Comparison of ENCODE assay signal across 8 cellular contexts in the genomic region with DNA sequence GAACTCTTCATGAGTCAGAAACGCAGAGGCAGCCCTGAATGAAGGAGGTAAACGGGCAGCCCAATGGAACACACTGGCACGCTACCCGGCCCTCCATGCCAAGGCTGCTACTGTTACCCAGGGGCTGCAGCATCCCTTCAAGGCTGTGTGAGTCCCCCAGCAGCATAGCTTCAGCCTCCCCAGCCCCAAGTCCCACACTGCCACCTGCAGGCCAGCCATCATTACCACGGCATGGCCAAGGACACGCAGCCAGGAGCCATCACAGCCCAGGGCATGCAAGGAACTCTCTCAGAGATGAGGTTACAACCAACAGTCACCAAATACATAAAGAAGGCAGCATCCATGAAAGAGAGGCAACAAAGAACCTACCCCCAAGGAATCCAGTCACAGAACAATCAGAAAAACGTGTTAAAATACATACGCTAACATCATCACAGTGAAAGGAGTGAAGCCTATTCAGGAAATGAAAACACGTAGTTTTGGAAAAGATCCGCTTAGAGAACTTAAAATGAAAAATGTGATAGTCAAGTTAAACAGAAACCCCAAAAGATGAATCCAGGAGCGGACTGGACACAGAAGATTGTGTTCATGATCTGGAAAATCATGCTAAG. TPM values are rescaled to one million over a fixed set of nuclear protein-coding genes. Genes with fewer than 3 reads are reported as not detected.
DNase-seq lines count a peak whose midpoint lies in the region; ATAC-seq and TF ChIP-seq lines count a peak whose summit lies in the region.

No MANE protein-coding gene starts in this region.

- no peaks in the 10 kb centered on the region for H3K36me3 Mint-ChIP-seq in activated naive CD4-positive, alpha-beta T cell treated with anti-CD3 and anti-CD28 coated beads for 36 hours (ENCODE audit: low read depth)

- no peak overlapping the region for H3K23ac ChIP-seq in IMR-90 (ENCODE audit: low read depth, low read length)

- intact Hi-C loops in IMR-90 (cut with micrococcal nuclease) = loop anchor here (1.0 kb wide), 1 partner anchor 68 kb away; no protein-coding TSS in a partner anchor
- intact Hi-C loops in activated naive CD4-positive, alpha-beta T cell treated with anti-CD3 and anti-CD28 coated beads for 36 hours (cut with micrococcal nuclease) = loop anchor here (1.0 to 10.0 kb wide), 4 partner anchors 49 to 251 kb away; no protein-coding TSS in a partner anchor

- no peak overlapping the region for H2AK9ac ChIP-seq in IMR-90 (replicated peaks; ENCODE audit: low read depth, low read length, poor library complexity)

- 52% methylated on average over 5 of the region's 11 CpGs; no CpG with 5 or more reads in 1 of the 2 experiments for WGBS in IMR-90 (ENCODE audit: extremely low coverage in 2 of 2, insufficient read length in 1 of 2), 2 experiments

- H3K27ac Mint-ChIP-seq in activated naive CD4-positive, alpha-beta T cell treated with anti-CD3 and anti-CD28 coated beads for 36 hours = no peak overlapping the region

- TF ChIP-seq RAD21 in IMR-90 (IDR thresholded peaks at IDR 0.05; ENCODE audit: low read length) = peak; percentile 49

- H3K9me3 ChIP-seq in IMR-90 (ENCODE audit: control insufficient read depth, insufficient read depth, low read length) = no peaks in the 10 kb centered on the region

- dilution Hi-C loops in IMR-90 (cut with HindIII; ENCODE audit: low sequenced_read_pairs, unreplicated experiment) = no loop called here

- no peak overlapping the region for H3K4me3 Mint-ChIP-seq in activated naive CD4-positive, alpha-beta T cell treated with anti-CD3 and anti-CD28 coated beads for 36 hours

- no TSS peak for BruUV-seq in IMR-90 (replicated peaks; lab: Mats Ljungman, UMichigan)

- no peak overlapping the region for H3K4ac ChIP-seq in IMR-90 (ENCODE audit: low read depth, low read length)

- H4K20me1 ChIP-seq in IMR-90 (ENCODE audit: insufficient read depth, low read length) = no peaks in the 10 kb centered on the region

- CTCF ChIA-PET in IMR-90 (lab: Yijun Ruan, JAX) = no interaction called here
- CTCF ChIA-PET in activated naive CD4-positive, alpha-beta T cell treated with anti-CD3 and anti-CD28 coated beads for 36 hours (lab: Charles Lee) = interaction anchor here (0.6 to 2.7 kb wide), 12 partner anchors 9 to 458 kb away, joined by 3 to 8 read pairs (median 3); no protein-coding TSS in a partner anchor

- H4K91ac ChIP-seq in IMR-90 (ENCODE audit: insufficient read depth, low read depth, low read length) = no peak overlapping the region

- TF ChIP-seq CTCF in IMR-90 (conservative IDR thresholded peaks at IDR 0.05; ENCODE audit: low read depth, low read length) = peak; percentile 57

- H2BK20ac ChIP-seq in IMR-90 (ENCODE audit: low read depth, low read length) = no peak overlapping the region

- POLR2A ChIA-PET in IMR-90 (lab: Charles Lee; ENCODE audit: unreplicated experiment) = no interaction called here

- no peaks in the 10 kb centered on the region for H3K36me3 ChIP-seq in IMR-90 (ENCODE audit: control insufficient read depth, insufficient read depth, low read length)

- H2BK15ac ChIP-seq in IMR-90 (ENCODE audit: low read depth, low read length) = no peak overlapping the region

- no peak overlapping the region for H3K18ac ChIP-seq in IMR-90 (ENCODE audit: low read depth, low read length)

- peaks cover 5% of the 10 kb centered on the region for H3K27me3 Mint-ChIP-seq in activated naive CD4-positive, alpha-beta T cell treated with anti-CD3 and anti-CD28 coated beads for 36 hours (ENCODE audit: low read depth)

- H3K9ac ChIP-seq in IMR-90 (ENCODE audit: low read depth, low read length) = no peak overlapping the region

- H3K27me3 ChIP-seq in IMR-90 (ENCODE audit: control insufficient read depth, insufficient read depth, low read length) = peaks cover 42% of the 10 kb centered on the region

- no peak overlapping the region for H4K5ac ChIP-seq in IMR-90 (ENCODE audit: low read depth, low read length)

- H3K4me1 ChIP-seq in IMR-90 (ENCODE audit: control insufficient read depth, insufficient read depth, low read length) = no peaks in the 10 kb centered on the region

- H3K9me3 Mint-ChIP-seq in activated naive CD4-positive, alpha-beta T cell treated with anti-CD3 and anti-CD28 coated beads for 36 hours = no peaks in the 10 kb centered on the region

- H4K8ac ChIP-seq in IMR-90 (ENCODE audit: low read depth in 2 of 2, low read length in 2 of 2) = no peak overlapping the region

- H3K27ac ChIP-seq in IMR-90 (ENCODE audit: insufficient read depth, low read length) = no peak overlapping the region

- no peak for TF ChIP-seq POLR2A in IMR-90 (IDR thresholded peaks at IDR 0.05; ENCODE audit: low read depth, low read length)

- no peak overlapping the region for H2AK5ac ChIP-seq in IMR-90 (ENCODE audit: low read depth, low read length)

- peak; percentile 79 for ATAC-seq in IMR-90 (ENCODE audit: low read depth)
- no peak for ATAC-seq in GM18517 (IDR thresholded peaks at IDR 0.05; ENCODE audit: unreplicated experiment)

- DNase-seq in DMS 273 (lab: John Stamatoyannopoulos, UW; ENCODE audit: unreplicated experiment) = peak; percentile 69
- DNase-seq in IMR-90 = peak; percentile 17
- DNase-seq in SHP77 treated with DMSO at 0.1 percent for 48 hours (lab: John Stamatoyannopoulos, UW) = peak; percentile 19
- peak; percentile 83 for DNase-seq in activated naive CD4-positive, alpha-beta T cell treated with anti-CD3 and anti-CD28 coated beads for 36 hours
- DNase-seq in iPS-NIHi7 (ENCODE audit: extremely low spot score) = peak; percentile 92
- DNase-seq in stimulated activated CD4-positive, alpha-beta T cell treated with anti-CD3 and anti-CD28 coated beads, TNF-alpha, amount 100 ng/mL, for 4 hours (ENCODE audit: low read depth in 3 of 3) = peak in 2 of 3 experiments; percentile 27 to 29
- DNase-seq in occipital lobe (lab: John Stamatoyannopoulos, UW) = no peak

- no peak overlapping the region for H2AFZ ChIP-seq in IMR-90 (replicated peaks; ENCODE audit: low read length, poor library complexity)

- no peaks in the 10 kb centered on the region for H3K9me1 ChIP-seq in IMR-90 (ENCODE audit: insufficient read depth, low read length)

- H2BK5ac ChIP-seq in IMR-90 (ENCODE audit: low read depth, low read length, poor library complexity, severe bottlenecking) = no peak overlapping the region

- H2BK120ac ChIP-seq in IMR-90 (ENCODE audit: low read depth, low read length) = no peak overlapping the region

- no peak overlapping the region for H3K4me2 ChIP-seq in IMR-90 (ENCODE audit: low read depth, low read length)

- no peaks in the 10 kb centered on the region for H3K79me1 ChIP-seq in IMR-90 (ENCODE audit: low read depth in 1 of 2, low read length in 2 of 2)

- no peak overlapping the region for H3K56ac ChIP-seq in IMR-90 (ENCODE audit: extremely low read depth, insufficient read depth, low read length)

- H3K4me3 ChIP-seq in IMR-90 (ENCODE audit: insufficient read depth, low read depth, low read length) = no peak overlapping the region

- no peak overlapping the region for H3K14ac ChIP-seq in IMR-90 (replicated peaks; ENCODE audit: low read depth, low read length)

- no peaks in the 10 kb centered on the region for H3K4me1 Mint-ChIP-seq in activated naive CD4-positive, alpha-beta T cell treated with anti-CD3 and anti-CD28 coated beads for 36 hours (ENCODE audit: low read depth)

- in situ Hi-C loops in IMR-90 (cut with MboI; ENCODE audit: low sequenced_read_pairs) = no loop called here

TF ChIP-seq in IMR-90, 13 proteins besides CTCF, POLR2A, EP300 and RAD21:
- TF ChIP-seq, protein P1, sequence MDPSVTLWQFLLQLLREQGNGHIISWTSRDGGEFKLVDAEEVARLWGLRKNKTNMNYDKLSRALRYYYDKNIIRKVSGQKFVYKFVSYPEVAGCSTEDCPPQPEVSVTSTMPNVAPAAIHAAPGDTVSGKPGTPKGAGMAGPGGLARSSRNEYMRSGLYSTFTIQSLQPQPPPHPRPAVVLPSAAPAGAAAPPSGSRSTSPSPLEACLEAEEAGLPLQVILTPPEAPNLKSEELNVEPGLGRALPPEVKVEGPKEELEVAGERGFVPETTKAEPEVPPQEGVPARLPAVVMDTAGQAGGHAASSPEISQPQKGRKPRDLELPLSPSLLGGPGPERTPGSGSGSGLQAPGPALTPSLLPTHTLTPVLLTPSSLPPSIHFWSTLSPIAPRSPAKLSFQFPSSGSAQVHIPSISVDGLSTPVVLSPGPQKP (IDR thresholded peaks at IDR 0.05; ENCODE audit: borderline replicate concordance, low read depth, low read length) = no peak
- TF ChIP-seq MAZ (IDR thresholded peaks at IDR 0.05; ENCODE audit: borderline replicate concordance, low read depth, low read length) = no peak
- peak; percentile 33; the same call in 1 of the 2 replicates for TF ChIP-seq SMC3 (IDR thresholded peaks at IDR 0.05; ENCODE audit: low read depth, low read length)

RNA-seq across cellular contexts. Expression of gene PLA2G4F, which starts 22.4 kb away (rescaled TPM):
- total RNA-seq in IMR-90 (2012; rRNA removed) (not detected in 2 replicates), occipital lobe (not detected)
- polyA plus RNA-seq in IMR-90 (2012; rRNA removed) = not detected in 2 replicates
- polyA plus RNA-seq in IMR-90 (2012; cell fraction: cytosol; rRNA removed) = not detected in 2 replicates
- polyA plus RNA-seq in IMR-90 (2012; cell fraction: nucleus; rRNA removed; ENCODE audit: low replicate concordance) = not detected in 2 replicates
- not detected for total RNA-seq in activated naive CD4-positive, alpha-beta T cell treated with anti-CD3 and anti-CD28 coated beads for 36 hours

RNA-seq across cellular contexts. Expression of gene PLA2G4D, which starts 39.6 kb away (rescaled TPM):
- total RNA-seq in IMR-90 (2012; rRNA removed) (not detected in 2 replicates), occipital lobe (not detected)
- not detected in 2 replicates for polyA plus RNA-seq in IMR-90 (2012; rRNA removed)
- polyA plus RNA-seq in IMR-90 (2012; cell fraction: cytosol; rRNA removed) = 0.01 TPM in 1 of 2 replicates, not detected in the other
- polyA plus RNA-seq in IMR-90 (2012; cell fraction: nucleus; rRNA removed; ENCODE audit: low replicate concordance) = 0.01 and 0.02 TPM in 2 replicates
- not detected for total RNA-seq in activated naive CD4-positive, alpha-beta T cell treated with anti-CD3 and anti-CD28 coated beads for 36 hours
